ENCODE assay signal across 1 cellular context in genomic region chr12:6919588-6919987, GRCh38.
TF ChIP-seq lines count a peak whose summit lies in the region.

No MANE protein-coding gene starts in this region.

TF ChIP-seq in GM23338, 12 proteins besides CTCF, POLR2A, EP300 and RAD21:
- no peak for TF ChIP-seq STAT1 (IDR thresholded peaks at IDR 0.05; ENCODE audit: unreplicated experiment)
